Comparison of ENCODE assay signal across 18 cellular contexts in genomic region chr4:3684546-3684945, GRCh38.
"Had no signal": no experiment of that assay in that cellular context is flagged by ENCODE, and none has a peak within 500 bp of the region (broad histone marks: within the 10 kb centered on the region; RNA-seq: fewer than 3 reads in every experiment).

No MANE protein-coding gene starts in this region.

- H3K27ac ChIP-seq: breast epithelium, dorsolateral prefrontal cortex, parathyroid adenoma, psoas muscle, skin epidermis, thyroid gland, upper lobe of left lung had no signal

- H3K4me3 ChIP-seq: breast epithelium, dorsolateral prefrontal cortex, mucosa of descending colon, psoas muscle, skin epidermis, thyroid gland, upper lobe of left lung had no signal

- H3K4me3 Mint-ChIP-seq: nephron had no signal

- DNase-seq: central memory CD4-positive, alpha-beta T cell; cortex of kidney; effector CD8-positive, alpha-beta T cell; foreskin melanocyte; islet precursor cell; retina; stimulated activated CD4-positive, alpha-beta T cell treated with anti-CD3 and anti-CD28 coated beads, Interleukin-12 subunit alpha, Interleukin-12 subunit beta, amount 100 ng/mL, for 4 hours; stimulated activated naive CD4-positive, alpha-beta T cell treated with Interleukin-2 at 50 U/mL for 16 hours; thyroid gland had no signal

- ATAC-seq: mucosa of descending colon, psoas muscle, sciatic nerve had no signal

- H3K9me3 Mint-ChIP-seq: nephron had no signal

- H3K27ac Mint-ChIP-seq: nephron had no signal

- H3K9me3 ChIP-seq: breast epithelium, mucosa of descending colon, psoas muscle, thyroid gland, upper lobe of left lung had no signal

- H3K4me1 ChIP-seq: breast epithelium, parathyroid adenoma, psoas muscle, upper lobe of left lung had no signal

- H3K36me3 ChIP-seq: breast epithelium, thyroid gland, upper lobe of left lung had no signal

- H3K27me3 ChIP-seq: thyroid gland, upper lobe of left lung had no signal
